2 cellular contexts compared by ENCODE assay signal in the genomic region with DNA sequence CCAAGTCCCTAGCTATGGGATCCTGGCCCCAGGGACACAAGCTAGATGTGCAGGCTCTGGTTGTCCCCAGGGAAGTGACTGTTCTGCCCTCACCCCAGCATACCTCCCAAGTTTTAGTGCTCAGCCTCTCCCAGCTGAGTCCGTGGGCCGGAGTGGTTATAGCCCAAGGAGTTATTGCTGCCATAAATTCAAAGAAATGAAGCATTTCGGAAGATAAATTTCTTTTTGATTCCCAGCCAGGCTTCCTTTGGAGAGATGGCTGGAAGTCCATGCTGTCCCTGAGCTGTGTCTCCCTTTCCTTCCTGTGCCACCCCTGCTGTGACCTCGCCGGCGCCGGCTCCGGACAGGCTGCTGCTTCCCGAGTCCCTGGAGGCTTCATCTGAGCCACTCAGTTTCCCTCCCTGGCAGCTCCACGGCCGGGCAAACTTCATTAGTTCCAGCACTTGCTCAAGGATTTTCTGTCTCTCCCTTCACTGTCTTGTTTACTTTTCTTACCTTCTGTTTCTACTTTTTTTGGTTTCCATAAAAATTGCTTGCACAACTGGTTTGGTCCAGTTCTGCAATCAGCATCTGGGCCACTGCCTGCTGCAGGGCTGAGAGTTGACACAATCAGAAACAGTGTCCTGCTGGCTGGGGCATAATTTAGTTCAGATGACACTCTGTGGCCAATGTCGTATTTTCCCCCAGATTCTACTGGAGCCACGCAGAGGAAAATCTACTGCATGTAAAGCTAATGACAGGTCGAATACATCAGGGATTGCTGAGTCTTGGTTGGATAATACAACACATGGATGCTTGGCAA.
TF ChIP-seq lines count a peak whose summit lies in the region.

No MANE protein-coding gene starts in this region.

TF ChIP-seq in liver, 16 proteins besides CTCF, POLR2A, EP300 and RAD21:
- no peak for TF ChIP-seq ATF3 (IDR thresholded peaks at IDR 0.05)
- peak; percentile 85 for TF ChIP-seq NR2F2 (IDR thresholded peaks at IDR 0.05)

TF ChIP-seq in HepG2, 621 proteins besides CTCF, POLR2A, EP300 and RAD21:
- TF ChIP-seq, protein P1, sequence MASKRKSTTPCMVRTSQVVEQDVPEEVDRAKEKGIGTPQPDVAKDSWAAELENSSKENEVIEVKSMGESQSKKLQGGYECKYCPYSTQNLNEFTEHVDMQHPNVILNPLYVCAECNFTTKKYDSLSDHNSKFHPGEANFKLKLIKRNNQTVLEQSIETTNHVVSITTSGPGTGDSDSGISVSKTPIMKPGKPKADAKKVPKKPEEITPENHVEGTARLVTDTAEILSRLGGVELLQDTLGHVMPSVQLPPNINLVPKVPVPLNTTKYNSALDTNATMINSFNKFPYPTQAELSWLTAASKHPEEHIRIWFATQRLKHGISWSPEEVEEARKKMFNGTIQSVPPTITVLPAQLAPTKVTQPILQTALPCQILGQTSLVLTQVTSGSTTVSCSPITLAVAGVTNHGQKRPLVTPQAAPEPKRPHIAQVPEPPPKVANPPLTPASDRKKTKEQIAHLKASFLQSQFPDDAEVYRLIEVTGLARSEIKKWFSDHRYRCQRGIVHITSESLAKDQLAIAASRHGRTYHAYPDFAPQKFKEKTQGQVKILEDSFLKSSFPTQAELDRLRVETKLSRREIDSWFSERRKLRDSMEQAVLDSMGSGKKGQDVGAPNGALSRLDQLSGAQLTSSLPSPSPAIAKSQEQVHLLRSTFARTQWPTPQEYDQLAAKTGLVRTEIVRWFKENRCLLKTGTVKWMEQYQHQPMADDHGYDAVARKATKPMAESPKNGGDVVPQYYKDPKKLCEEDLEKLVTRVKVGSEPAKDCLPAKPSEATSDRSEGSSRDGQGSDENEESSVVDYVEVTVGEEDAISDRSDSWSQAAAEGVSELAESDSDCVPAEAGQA (IDR thresholded peaks at IDR 0.05; ENCODE audit: low read depth): no peak
- TF ChIP-seq, protein P1 (CRISPR knock-in tag; IDR thresholded peaks at IDR 0.05; ENCODE audit: borderline replicate concordance): no peak
- no peak for TF ChIP-seq ZNF768 (CRISPR knock-in tag; IDR thresholded peaks at IDR 0.05)
- TF ChIP-seq SP1 (IDR thresholded peaks at IDR 0.05): no peak
- no peak for TF ChIP-seq SP1 (CRISPR knock-in tag; IDR thresholded peaks at IDR 0.05)
- TF ChIP-seq ZFYVE20 (CRISPR knock-in tag; IDR thresholded peaks at IDR 0.05; ENCODE audit: borderline replicate concordance, low read depth): no peak
